ENCODE assay signal across 18 cellular contexts in genomic region chr10:74051729-74052342, GRCh38. TPM values are rescaled to one million over a fixed set of nuclear protein-coding genes. Genes with fewer than 3 reads are reported as not detected.
DNase-seq lines count a peak whose midpoint lies in the region; ATAC-seq and TF ChIP-seq lines count a peak whose summit lies in the region.
"Had no signal": no experiment of that assay in that cellular context is flagged by ENCODE, and none has a peak within 500 bp of the region (broad histone marks: within the 10 kb centered on the region; RNA-seq: fewer than 3 reads in every experiment).

No MANE protein-coding gene starts in this region.

- no peaks in the 10 kb centered on the region for H3K27me3 ChIP-seq in neutrophil

- no peak overlapping the region for H3K4me3 ChIP-seq in neutrophil (ENCODE audit: low read depth in 1 of 2, low read length in 1 of 2)

- H3K36me3 ChIP-seq in neutrophil = no peaks in the 10 kb centered on the region

- ATAC-seq in left cardiac atrium = peak; percentile 15 to 45
- ATAC-seq: HepG2, T-cell had no signal

- H3K9me3 ChIP-seq in neutrophil = no peaks in the 10 kb centered on the region

- intact Hi-C loops in left cardiac atrium (cut with DNase I) = no loop called here

- peaks cover 48 to 64% of the 10 kb centered on the region in 2 experiments for H3K4me1 ChIP-seq in neutrophil (ENCODE audit: control insufficient read depth in 1 of 2, insufficient read depth in 1 of 2, low read depth in 1 of 2, low read length in 1 of 2)

- DNase-seq in EH (ENCODE audit: low read depth) = peak; percentile 32
- DNase-seq in SK-MEL-5 (ENCODE audit: low read depth, low spot score) = peak; percentile 11
- no peak for DNase-seq in left cardiac atrium
- no peak for DNase-seq in superior temporal gyrus (ENCODE audit: extremely low spot score)
- no peak for DNase-seq in DMS114 treated with DMSO at 0.1 percent for 48 hours (lab: John Stamatoyannopoulos, UW; ENCODE audit: unreplicated experiment)
- no peak for DNase-seq in amniotic stem cell (lab: John Stamatoyannopoulos, UW)
- DNase-seq in NCI-H345 treated with DMSO at 0.1 percent for 48 hours (lab: John Stamatoyannopoulos, UW; ENCODE audit: unreplicated experiment) = no peak
- DNase-seq: activated CD4-positive, alpha-beta T cell treated with anti-CD3 and anti-CD28 coated beads for 1 hour; activated naive CD8-positive, alpha-beta T cell treated with anti-CD3 and anti-CD28 coated beads, Interleukin-2, amount 10 ng/mL, durations not matched to agents 7 days and 5 days; activated T-cell treated with anti-CD3 and anti-CD28 coated beads for 4 hours; EL; hippocampal formation; NCI-H1105 treated with DMSO at 0.1 percent for 48 hours; NCI-H226; T-cell had no signal

- no peak for TF ChIP-seq CTCF in neutrophil (IDR thresholded peaks at IDR 0.05)

- H3K27ac ChIP-seq in neutrophil = peak overlapping the region; percentile 28
- H3K27ac ChIP-seq: parathyroid adenoma had no signal

- in situ Hi-C loops in SK-MEL-5 (cut with HindIII; ENCODE audit: low pct_unique_long_range_greater_than_20kb, low sequenced_read_pairs) = no loop called here

RNA-seq across cellular contexts. Expression of gene VCL, which starts 53.9 kb away (rescaled TPM):
- total RNA-seq in SK-MEL-5 (2014; rRNA removed; shearing (Covaris generic)) = 26.6 and 30.5 TPM in 2 replicates
- 22.9 and 30.7 TPM in 2 replicates for polyA plus RNA-seq in SK-MEL-5 (2015; cell fraction: cytosol; rRNA removed)
- polyA plus RNA-seq in SK-MEL-5 (2015; cell fraction: nucleus; rRNA removed) = 50.3 and 66.4 TPM in 2 replicates
- 100 to 1,000 TPM; 170 to 239 TPM for total RNA-seq in left cardiac atrium

Comparison
In these comparisons a context has a peak if more than half of its experiments do, and no peak if none do; other contexts are left out.
1. DNase-seq: peak in EH (single experiment) and SK-MEL-5 (single experiment); none in left cardiac atrium (single experiment), superior temporal gyrus (single experiment), DMS114 treated with DMSO at 0.1 percent for 48 hours (single experiment), amniotic stem cell (single experiment) and NCI-H345 treated with DMSO at 0.1 percent for 48 hours (single experiment).